In the genomic region with DNA sequence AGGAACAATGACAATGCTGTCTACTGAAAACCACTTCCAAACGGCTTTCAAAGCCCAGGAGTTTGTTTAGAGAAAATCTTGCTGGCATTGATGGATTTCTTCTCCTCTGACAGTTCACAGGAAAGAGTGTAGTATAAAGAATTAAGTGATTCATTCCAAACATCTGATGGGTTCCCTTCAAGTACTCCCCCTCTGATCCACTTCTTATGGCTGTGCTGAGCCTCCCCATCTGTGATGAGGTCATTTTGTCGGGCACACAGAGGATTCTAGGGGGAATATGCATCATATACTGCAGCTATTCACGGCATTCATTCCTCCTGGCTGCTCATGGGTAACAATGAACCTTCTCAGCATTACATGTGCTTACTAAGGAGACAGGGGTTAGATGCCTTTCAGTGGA, we compare ENCODE assay signal across 15 cellular contexts.
A peak's percentile ranks its signal among the peaks of the same experiment; 100 is the strongest.
DNase-seq lines count a peak whose midpoint lies in the region; TF ChIP-seq lines count a peak whose summit lies in the region.
"Had no signal": no experiment of that assay in that cellular context is flagged by ENCODE, and none has a peak within 500 bp of the region (broad histone marks: within the 10 kb centered on the region; RNA-seq: fewer than 3 reads in every experiment).

No MANE protein-coding gene starts in this region.

- no peak overlapping the region for H3K4me3 ChIP-seq in ectodermal cell (ENCODE audit: insufficient read depth, low read depth, low read length)
- no peak overlapping the region for H3K4me3 ChIP-seq in ovary
- H3K4me3 ChIP-seq: BLaER1 treated with 17β-estradiol and CSF1 and Interleukin-3, amounts not matched to agents 10 nM and 100 nM; heart left ventricle; SJCRH30 had no signal

- H3K27me3 ChIP-seq in ectodermal cell (ENCODE audit: control insufficient read depth, insufficient read depth, low read length, poor library complexity, severe bottlenecking) (no peaks in the 10 kb centered on the region), ovary (no peaks in the 10 kb centered on the region)
- H3K27me3 ChIP-seq: BLaER1 treated with 17β-estradiol and CSF1 and Interleukin-3, amounts not matched to agents 10 nM and 100 nM; heart left ventricle; SJCRH30 had no signal

- H3K27ac Mint-ChIP-seq in mesothelial cell of epicardium = peak overlapping the region; percentile 81
- H3K27ac Mint-ChIP-seq: activated CD4-positive, alpha-beta memory T cell treated with anti-CD3 and anti-CD28 coated beads for 36 hours; activated naive CD8-positive, alpha-beta T cell treated with anti-CD3 and anti-CD28 coated beads, Interleukin-2, amount 10 ng/mL, durations not matched to agents 7 days and 5 days had no signal

- 76 to 81% methylated on average over 3 of the region's 3 CpGs for WGBS in ectodermal cell, 2 experiments
- WGBS in ovary, 3 donors = 57 to 72% (median 67%) methylated on average over 3 of the region's 3 CpGs

- TF ChIP-seq CTCF in mesothelial cell of epicardium (IDR thresholded peaks at IDR 0.05; ENCODE audit: unreplicated experiment) (no peak), ovary (IDR thresholded peaks at IDR 0.05) (no peak)

- H3K36me3 Mint-ChIP-seq in mesothelial cell of epicardium = peaks cover 12% of the 10 kb centered on the region

- H3K4me1 ChIP-seq in ectodermal cell (ENCODE audit: control insufficient read depth, insufficient read depth, low read length) (peaks cover 3% of the 10 kb centered on the region), ovary (ENCODE audit: insufficient read depth) (peaks cover 8% of the 10 kb centered on the region)

- H3K36me3 ChIP-seq in ectodermal cell (ENCODE audit: control insufficient read depth, insufficient read depth, low read length) = no peaks in the 10 kb centered on the region
- no peaks in the 10 kb centered on the region for H3K36me3 ChIP-seq in ovary

- TF ChIP-seq EP300 in ovary (IDR thresholded peaks at IDR 0.05) = no peak

- H3K9me3 Mint-ChIP-seq in mesothelial cell of epicardium = no peaks in the 10 kb centered on the region
- H3K9me3 Mint-ChIP-seq: activated CD4-positive, alpha-beta memory T cell treated with anti-CD3 and anti-CD28 coated beads for 36 hours; activated naive CD8-positive, alpha-beta T cell treated with anti-CD3 and anti-CD28 coated beads, Interleukin-2, amount 10 ng/mL, durations not matched to agents 7 days and 5 days; naive thymus-derived CD4-positive, alpha-beta T cell had no signal

- TF ChIP-seq POLR2A in ovary (IDR thresholded peaks at IDR 0.05) = no peak

- peaks cover 33% of the 10 kb centered on the region for H3K4me1 Mint-ChIP-seq in mesothelial cell of epicardium

- H3K27me3 Mint-ChIP-seq in mesothelial cell of epicardium (ENCODE audit: low read depth) = no peaks in the 10 kb centered on the region
- H3K27me3 Mint-ChIP-seq: activated CD4-positive, alpha-beta memory T cell treated with anti-CD3 and anti-CD28 coated beads for 36 hours; activated naive CD8-positive, alpha-beta T cell treated with anti-CD3 and anti-CD28 coated beads, Interleukin-2, amount 10 ng/mL, durations not matched to agents 7 days and 5 days; naive thymus-derived CD4-positive, alpha-beta T cell had no signal

- no peaks in the 10 kb centered on the region for H3K9me3 ChIP-seq in ectodermal cell (ENCODE audit: control insufficient read depth, low read length)
- no peaks in the 10 kb centered on the region for H3K9me3 ChIP-seq in ovary
- H3K9me3 ChIP-seq: BLaER1 treated with 17β-estradiol and CSF1 and Interleukin-3, amounts not matched to agents 10 nM and 100 nM; heart left ventricle; SJCRH30 had no signal

- H3K4me3 Mint-ChIP-seq in mesothelial cell of epicardium = no peak overlapping the region
- H3K4me3 Mint-ChIP-seq: activated CD4-positive, alpha-beta memory T cell treated with anti-CD3 and anti-CD28 coated beads for 36 hours; activated naive CD8-positive, alpha-beta T cell treated with anti-CD3 and anti-CD28 coated beads, Interleukin-2, amount 10 ng/mL, durations not matched to agents 7 days and 5 days; naive thymus-derived CD4-positive, alpha-beta T cell had no signal

- H3K27ac ChIP-seq in ectodermal cell (ENCODE audit: insufficient read depth, low read depth, low read length, poor library complexity, severe bottlenecking) (peak overlapping the region; percentile 53), ovary (no peak overlapping the region)
- H3K27ac ChIP-seq: BLaER1 treated with 17β-estradiol and CSF1 and Interleukin-3, amounts not matched to agents 10 nM and 100 nM; SJCRH30 had no signal

- intact Hi-C loops in ovary (cut with DNase I) = no loop called here

- DNase-seq in AG08395 (ENCODE audit: low spot score) (peak; percentile 66), NCI-H2227 (lab: John Stamatoyannopoulos, UW; ENCODE audit: unreplicated experiment) (peak; percentile 19), mesothelial cell of epicardium (ENCODE audit: low spot score in 2 of 2, unreplicated experiment in 2 of 2) (no peak), SW 1271 (lab: John Stamatoyannopoulos, UW) (no peak), ovary (no peak), AML-193 (lab: John Stamatoyannopoulos, UW) (no peak)
- no peak for DNase-seq in activated CD8-positive, alpha-beta memory T cell treated with anti-CD3 and anti-CD28 coated beads for 24 hours
- DNase-seq: activated CD4-positive, alpha-beta memory T cell treated with anti-CD3 and anti-CD28 coated beads for 36 hours; activated naive CD8-positive, alpha-beta T cell treated with anti-CD3 and anti-CD28 coated beads, Interleukin-2, amount 10 ng/mL, durations not matched to agents 7 days and 5 days; heart left ventricle; naive thymus-derived CD4-positive, alpha-beta T cell; NCI-H446 had no signal

Comparison
In these comparisons a context has a peak if more than half of its experiments do, and no peak if none do; other contexts are left out.
1. DNase-seq: peak in AG08395 (single experiment) and NCI-H2227 (single experiment); none in mesothelial cell of epicardium (0 of 2), SW 1271 (0 of 2), ovary (0 of 5), activated CD8-positive, alpha-beta memory T cell treated with anti-CD3 and anti-CD28 coated beads for 24 hours (single experiment) and AML-193 (0 of 2).